ENCODE assay signal across 8 cellular contexts in the genomic region with DNA sequence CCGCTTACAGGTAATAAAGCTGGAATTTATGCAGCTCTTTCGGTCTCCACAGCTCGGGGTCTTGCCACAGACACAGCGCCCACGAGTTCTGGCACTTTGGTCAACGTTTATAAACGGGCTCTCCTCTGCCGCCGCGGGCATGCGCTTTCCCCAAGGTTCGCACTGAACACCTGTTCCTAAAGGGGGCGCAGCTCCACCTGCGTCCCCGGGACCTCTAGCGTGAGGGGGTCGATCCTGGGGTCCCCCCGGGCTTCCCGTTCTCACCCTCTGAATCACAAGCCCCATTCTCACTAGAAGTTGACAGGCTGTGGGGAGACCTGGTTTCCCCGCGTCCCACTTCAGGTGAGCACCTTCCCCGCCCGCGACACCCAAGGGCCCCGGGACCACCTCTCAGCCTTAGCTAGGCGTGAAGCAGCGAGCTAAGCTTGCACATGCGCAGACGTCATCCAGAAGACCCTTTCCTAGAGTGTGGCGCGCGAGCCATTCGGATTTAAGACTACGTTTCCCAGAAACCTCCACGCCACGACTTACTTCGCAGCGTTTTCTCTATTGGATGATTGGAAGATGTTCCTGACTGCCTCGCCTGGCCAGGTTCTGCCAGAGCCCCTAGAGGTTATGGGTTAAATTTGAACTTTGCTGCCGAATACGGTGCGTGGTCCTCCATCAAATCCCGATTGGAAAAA. TPM values are rescaled to one million over a fixed set of nuclear protein-coding genes. Genes with fewer than 3 reads are reported as not detected.
DNase-seq lines count a peak whose midpoint lies in the region; ATAC-seq and TF ChIP-seq lines count a peak whose summit lies in the region.

No MANE protein-coding gene starts in this region.

- H3K27me3 ChIP-seq in DOHH2 (ENCODE audit: control insufficient read depth, low read length) (peaks cover 4% of the 10 kb centered on the region), PC-3 (ENCODE audit: low read length) (no peaks in the 10 kb centered on the region), heart left ventricle (peaks cover 5 to 45% (median 29%) of the 10 kb centered on the region in 9 donors), ovary (no peaks in the 10 kb centered on the region)

- intact Hi-C loops in PC-3 (cut with micrococcal nuclease): loop anchor here (5.0 kb wide), 1 partner anchor 232 kb away; no protein-coding TSS in a partner anchor
- intact Hi-C loops in heart left ventricle (cut with DNase I): no loop called here
- intact Hi-C loops in ovary (cut with DNase I): no loop called here

- peak overlapping the region; percentile 99 for H3K4me2 ChIP-seq in DOHH2 (ENCODE audit: low read length)
- peak overlapping the region; percentile 93 for H3K4me2 ChIP-seq in PC-3 (ENCODE audit: low read length)

- H3K4me3 ChIP-seq in DOHH2 (ENCODE audit: low read length): peak overlapping the region; percentile 85
- peak overlapping the region; percentile 50 for H3K4me3 ChIP-seq in Jurkat, Clone E6-1 (ENCODE audit: low read length)
- peak overlapping the region; percentile 74 for H3K4me3 ChIP-seq in PC-3 (ENCODE audit: low read length)
- H3K4me3 ChIP-seq in heart left ventricle: peak overlapping the region; percentile 6 to 70 (median 52)
- H3K4me3 ChIP-seq in ovary: peak overlapping the region; percentile 19

- H3K4me3 Mint-ChIP-seq in activated naive CD8-positive, alpha-beta T cell treated with anti-CD3 and anti-CD28 coated beads, Interleukin-2, amount 50 U/mL, for 24 hours: peak overlapping the region; percentile 81

- CTCF ChIA-PET in PC-3 (lab: Charles Lee): interaction anchor here (0.7 kb wide), 1 partner anchor 19 kb away, joined by 3 read pairs; no protein-coding TSS in a partner anchor

- H3K9me3 ChIP-seq in DOHH2 (ENCODE audit: control insufficient read depth, insufficient read depth, low read length): no peaks in the 10 kb centered on the region
- no peaks in the 10 kb centered on the region for H3K9me3 ChIP-seq in PC-3 (ENCODE audit: low read length)
- H3K9me3 ChIP-seq in heart left ventricle: no peaks in the 10 kb centered on the region
- H3K9me3 ChIP-seq in ovary: no peaks in the 10 kb centered on the region

- no peak for TF ChIP-seq EP300 in ovary (IDR thresholded peaks at IDR 0.05)

- H3K36me3 ChIP-seq in DOHH2 (ENCODE audit: control insufficient read depth, low read length) (no peaks in the 10 kb centered on the region), PC-3 (ENCODE audit: low read depth, low read length) (no peaks in the 10 kb centered on the region), heart left ventricle (no peaks in the 10 kb centered on the region), ovary (no peaks in the 10 kb centered on the region)

- in situ Hi-C loops in KBM-7 (cut with MboI; ENCODE audit: low pct_unique_long_range_greater_than_20kb, low sequenced_read_pairs): no loop called here

- peak; percentile 90 for DNase-seq in Jurkat, Clone E6-1 (ENCODE audit: low read depth, low spot score)
- DNase-seq in PC-3 (peak; percentile 72), heart left ventricle (peak; percentile 22 to 72 (median 54)), ovary (no peak), KBM-7 (no peak)
- DNase-seq in activated naive CD8-positive, alpha-beta T cell treated with anti-CD3 and anti-CD28 coated beads, Interleukin-2, amount 50 U/mL, for 24 hours: peak; percentile 53

- peaks cover 28% of the 10 kb centered on the region for H3K4me1 Mint-ChIP-seq in activated naive CD8-positive, alpha-beta T cell treated with anti-CD3 and anti-CD28 coated beads, Interleukin-2, amount 50 U/mL, for 24 hours

- H4K20me1 ChIP-seq in DOHH2 (ENCODE audit: control insufficient read depth, insufficient read depth, low read depth, low read length) (no peaks in the 10 kb centered on the region), PC-3 (ENCODE audit: low read length) (no peaks in the 10 kb centered on the region)

- TSS peak; percentile 34 for BruUV-seq in PC-3 (replicated peaks; lab: Mats Ljungman, UMichigan)

- H2AFZ ChIP-seq in PC-3 (ENCODE audit: low read length): peak overlapping the region; percentile 89

- H3K4me1 ChIP-seq in DOHH2 (ENCODE audit: control insufficient read depth, low read length): peaks cover 45% of the 10 kb centered on the region
- peaks cover 11% of the 10 kb centered on the region; the same call in 1 of the 2 replicates for H3K4me1 ChIP-seq in PC-3 (ENCODE audit: insufficient read depth, low read length)
- peaks cover 0 to 29% (median 5%) of the 10 kb centered on the region in 12 donors for H3K4me1 ChIP-seq in heart left ventricle
- no peaks in the 10 kb centered on the region for H3K4me1 ChIP-seq in ovary (ENCODE audit: insufficient read depth)

- H3K79me2 ChIP-seq in DOHH2 (ENCODE audit: control insufficient read depth, low read length) (no peaks in the 10 kb centered on the region), PC-3 (ENCODE audit: low read length) (no peaks in the 10 kb centered on the region)

- H3K27ac ChIP-seq in DOHH2 (ENCODE audit: low read depth, low read length) (peak overlapping the region; percentile 23; the same call in 1 of the 2 replicates), PC-3 (ENCODE audit: low read length) (peak overlapping the region; percentile 84), heart left ventricle (peak overlapping the region in 5 of 12 donors; percentile 17 to 82 (median 48)), ovary (no peak overlapping the region)

- H3K9me3 Mint-ChIP-seq in activated naive CD8-positive, alpha-beta T cell treated with anti-CD3 and anti-CD28 coated beads, Interleukin-2, amount 50 U/mL, for 24 hours: no peaks in the 10 kb centered on the region

- no peak for TF ChIP-seq POLR2A in heart left ventricle (IDR thresholded peaks at IDR 0.05)
- no peak for TF ChIP-seq POLR2A in ovary (IDR thresholded peaks at IDR 0.05)

- POLR2A ChIA-PET in PC-3 (lab: Charles Lee; ENCODE audit: unreplicated experiment): no interaction called here

- H3K9me2 ChIP-seq in DOHH2 (replicated peaks; ENCODE audit: control insufficient read depth, low read length): no peaks in the 10 kb centered on the region
- H3K9me2 ChIP-seq in PC-3 (replicated peaks; ENCODE audit: low read length): no peaks in the 10 kb centered on the region

- peak overlapping the region; percentile 52 for H3K27ac Mint-ChIP-seq in activated naive CD8-positive, alpha-beta T cell treated with anti-CD3 and anti-CD28 coated beads, Interleukin-2, amount 50 U/mL, for 24 hours

- TF ChIP-seq CTCF in DOHH2 (IDR thresholded peaks at IDR 0.05; ENCODE audit: low read depth, low read length, poor library complexity, severe bottlenecking) (peak; percentile 38), PC-3 (conservative IDR thresholded peaks at IDR 0.05; ENCODE audit: low read depth, low read length) (peak; percentile 35; the same call in 1 of the 2 replicates), heart left ventricle (IDR thresholded peaks at IDR 0.05) (peak in 4 of 12 donors; percentile 0 to 34 (median 14)), ovary (IDR thresholded peaks at IDR 0.05) (no peak)

- peak overlapping the region; percentile 76 for H3K9ac ChIP-seq in PC-3 (ENCODE audit: low read length)

- H3F3A ChIP-seq in DOHH2 (ENCODE audit: control insufficient read depth, insufficient read depth): peaks cover 16% of the 10 kb centered on the region
- no peaks in the 10 kb centered on the region for H3F3A ChIP-seq in PC-3 (ENCODE audit: low read length, unreplicated experiment)

- ATAC-seq in GM21529 (IDR thresholded peaks at IDR 0.05; ENCODE audit: unreplicated experiment) (peak; percentile 62), PC-3 (peak; percentile 89), heart left ventricle (peak; percentile 67 to 81 (median 80))
- peak; percentile 80 for ATAC-seq in activated naive CD8-positive, alpha-beta T cell treated with anti-CD3 and anti-CD28 coated beads, Interleukin-2, amount 50 U/mL, for 24 hours

- peaks cover 2% of the 10 kb centered on the region for H3K36me3 Mint-ChIP-seq in activated naive CD8-positive, alpha-beta T cell treated with anti-CD3 and anti-CD28 coated beads, Interleukin-2, amount 50 U/mL, for 24 hours (ENCODE audit: low read depth)

- 1% methylated on average over 33 to 43 of the region's 43 CpGs for WGBS in heart left ventricle, 4 donors
- WGBS in ovary, 3 donors: 1 to 2% (median 1%) methylated on average over 42 to 43 of the region's 43 CpGs

- H3K27me3 Mint-ChIP-seq in activated naive CD8-positive, alpha-beta T cell treated with anti-CD3 and anti-CD28 coated beads, Interleukin-2, amount 50 U/mL, for 24 hours: peaks cover 51% of the 10 kb centered on the region

RNA-seq across cellular contexts. Expression of gene ZNF782, which starts 21.3 kb away (rescaled TPM):
- polyA plus RNA-seq in Jurkat, Clone E6-1 (2012; ENCODE audit: insufficient read depth, insufficient read length): 5.8 TPM
- total RNA-seq in PC-3 (2014; rRNA removed) (5.0 and 5.3 TPM in 2 replicates), heart left ventricle (1 to 10 TPM; 2.3 to 4.4 (median 2.9) TPM), ovary (10 to 100 TPM in 3 of 7 donors, 1 to 10 TPM in 4; 7.7 to 12.4 (median 9.9) TPM)
- polyA plus RNA-seq in heart left ventricle (1 to 10 TPM in 1 of 2 donors, under 1 TPM in 1; 0.84 to 1.1 TPM), ovary (1 to 10 TPM; 2.8 to 3.5 TPM)

RNA-seq across cellular contexts. Expression of gene NUTM2G, which starts 53.0 kb away (rescaled TPM):
- 0.71 TPM for polyA plus RNA-seq in Jurkat, Clone E6-1 (2012; ENCODE audit: insufficient read depth, insufficient read length)
- total RNA-seq in PC-3 (2014; rRNA removed) (not detected in 2 replicates), heart left ventricle (not detected), ovary (not detected)
- polyA plus RNA-seq in heart left ventricle (not detected), ovary (not detected)

Comparison
In these comparisons a context has a peak if more than half of its experiments do, and no peak if none do; other contexts are left out.
1. H3K27ac ChIP-seq: peak in DOHH2 (single experiment) and PC-3 (single experiment); none in ovary (0 of 2).
2. H3K4me3 ChIP-seq: peak in every context shown above with its lines; median percentile 85 in DOHH2; 74 in PC-3; 52 in heart left ventricle; 50 in Jurkat, Clone E6-1; 19 in ovary.
3. CTCF ChIP-seq: peak in DOHH2 (single experiment) and PC-3 (single experiment); none in ovary (0 of 3).
4. DNase-seq: peak in Jurkat, Clone E6-1 (single experiment), PC-3 (single experiment), activated naive CD8-positive, alpha-beta T cell treated with anti-CD3 and anti-CD28 coated beads, Interleukin-2, amount 50 U/mL, for 24 hours (single experiment) and heart left ventricle (5 of 5); none in ovary (0 of 5) and KBM-7 (single experiment).
5. Peak in every context shown above with its lines, with median percentiles within 50 percentile points of each other: ATAC-seq.